8 cellular contexts compared by ENCODE assay signal in genomic region chr4:75723802-75724065, GRCh38. TPM values are rescaled to one million over a fixed set of nuclear protein-coding genes. Genes with fewer than 3 reads are reported as not detected.
DNase-seq lines count a peak whose midpoint lies in the region; ATAC-seq lines count a peak whose summit lies in the region.

No MANE protein-coding gene starts in this region.

- H3K27me3 Mint-ChIP-seq in stimulated activated naive B cell treated with anti-CD40 and anti-IgM and Interleukin-4, amounts not matched to agents 10 μg/mL and 1 μg/mL and 100 μg/mL, for 72 hours = no peaks in the 10 kb centered on the region

- H3K9me3 ChIP-seq in HUES48 (ENCODE audit: control insufficient read depth, insufficient read depth, low read length) (no peaks in the 10 kb centered on the region), iPS-18a (ENCODE audit: control insufficient read depth, low read depth, low read length) (no peaks in the 10 kb centered on the region)

- peak overlapping the region; percentile 99 for H3K27ac Mint-ChIP-seq in activated naive CD4-positive, alpha-beta T cell treated with anti-CD3 and anti-CD28 coated beads, Interleukin-2, amount 50 U/mL, for 72 hours
- peak overlapping the region; percentile 99 for H3K27ac Mint-ChIP-seq in stimulated activated naive B cell treated with anti-CD40 and anti-IgM and Interleukin-4, amounts not matched to agents 10 μg/mL and 1 μg/mL and 100 μg/mL, for 72 hours

- H3K9me3 Mint-ChIP-seq in activated naive CD4-positive, alpha-beta T cell treated with anti-CD3 and anti-CD28 coated beads, Interleukin-2, amount 50 U/mL, for 72 hours = no peaks in the 10 kb centered on the region
- H3K9me3 Mint-ChIP-seq in stimulated activated naive B cell treated with anti-CD40 and anti-IgM and Interleukin-4, amounts not matched to agents 10 μg/mL and 1 μg/mL and 100 μg/mL, for 72 hours = peaks cover 0 to 4% of the 10 kb centered on the region in 2 donors

- no peaks in the 10 kb centered on the region for H3K27me3 ChIP-seq in HUES48 (ENCODE audit: control insufficient read depth, insufficient read depth, low read length)
- H3K27me3 ChIP-seq in iPS-18a (ENCODE audit: control insufficient read depth, insufficient read depth, low read length) = no peaks in the 10 kb centered on the region

- ATAC-seq in activated naive CD4-positive, alpha-beta T cell treated with anti-CD3 and anti-CD28 coated beads, Interleukin-2, amount 50 U/mL, for 72 hours = no peak
- no peak for ATAC-seq in stimulated activated naive B cell treated with anti-CD40 and anti-IgM and Interleukin-4, amounts not matched to agents 10 μg/mL and 1 μg/mL and 100 μg/mL, for 72 hours (replicated peaks)
- ATAC-seq in GM18519 (IDR thresholded peaks at IDR 0.05; ENCODE audit: low FRiP score, unreplicated experiment) = no peak
- ATAC-seq in GM21515 (IDR thresholded peaks at IDR 0.05; ENCODE audit: unreplicated experiment) = no peak

- peak overlapping the region; percentile 97 for H3K27ac ChIP-seq in HUES48 (ENCODE audit: low read depth, low read length)
- no peak overlapping the region for H3K27ac ChIP-seq in iPS-18a (ENCODE audit: low read length)

- peak overlapping the region; percentile 94 to 98 for H3K4me3 Mint-ChIP-seq in stimulated activated naive B cell treated with anti-CD40 and anti-IgM and Interleukin-4, amounts not matched to agents 10 μg/mL and 1 μg/mL and 100 μg/mL, for 72 hours

- H3K9ac ChIP-seq in HUES48 (ENCODE audit: low read depth, low read length) = peak overlapping the region; percentile 90
- H3K9ac ChIP-seq in iPS-18a (ENCODE audit: low read length) = peak overlapping the region; percentile 97

- H3K4me1 ChIP-seq in HUES48 (ENCODE audit: control insufficient read depth, insufficient read depth, low read length) (peaks cover 26% of the 10 kb centered on the region), iPS-18a (ENCODE audit: control insufficient read depth, low read depth, low read length) (peaks cover 26% of the 10 kb centered on the region)

- H3K36me3 Mint-ChIP-seq in activated naive CD4-positive, alpha-beta T cell treated with anti-CD3 and anti-CD28 coated beads, Interleukin-2, amount 50 U/mL, for 72 hours = peaks cover 10 to 16% of the 10 kb centered on the region in 2 donors
- H3K36me3 Mint-ChIP-seq in stimulated activated naive B cell treated with anti-CD40 and anti-IgM and Interleukin-4, amounts not matched to agents 10 μg/mL and 1 μg/mL and 100 μg/mL, for 72 hours = peaks cover 4 to 15% of the 10 kb centered on the region in 2 donors

- H3K4me1 Mint-ChIP-seq in stimulated activated naive B cell treated with anti-CD40 and anti-IgM and Interleukin-4, amounts not matched to agents 10 μg/mL and 1 μg/mL and 100 μg/mL, for 72 hours = peaks cover 18 to 54% of the 10 kb centered on the region in 2 donors

- DNase-seq in activated naive CD4-positive, alpha-beta T cell treated with anti-CD3 and anti-CD28 coated beads, Interleukin-2, amount 50 U/mL, for 72 hours (ENCODE audit: low spot score in 2 of 2) = no peak
- no peak for DNase-seq in stimulated activated naive B cell treated with anti-CD40 and anti-IgM and Interleukin-4, amounts not matched to agents 10 μg/mL and 1 μg/mL and 100 μg/mL, for 72 hours
- DNase-seq in mesenteric fat pad (ENCODE audit: low spot score) = no peak
- DNase-seq in AG08395 (ENCODE audit: low spot score) = no peak

- H3K4me3 ChIP-seq in HUES48 (ENCODE audit: low read depth, low read length) (peak overlapping the region; percentile 74), iPS-18a (ENCODE audit: low read length) (peak overlapping the region; percentile 91)

- H3K36me3 ChIP-seq in HUES48 (ENCODE audit: control insufficient read depth, insufficient read depth, low read length) (peaks cover 15% of the 10 kb centered on the region), iPS-18a (ENCODE audit: control insufficient read depth, low read depth, low read length) (no peaks in the 10 kb centered on the region)

RNA-seq across cellular contexts. Expression of gene USO1, which starts 0.6 kb away (rescaled TPM):
- 10 to 100 TPM; 44.7 to 50.6 TPM for total RNA-seq in activated naive CD4-positive, alpha-beta T cell treated with anti-CD3 and anti-CD28 coated beads, Interleukin-2, amount 50 U/mL, for 72 hours
- 68.7 TPM for total RNA-seq in mesenteric fat pad

RNA-seq across cellular contexts. Expression of gene G3BP2, which starts 50.5 kb away (rescaled TPM):
- total RNA-seq in activated naive CD4-positive, alpha-beta T cell treated with anti-CD3 and anti-CD28 coated beads, Interleukin-2, amount 50 U/mL, for 72 hours = 100 to 1,000 TPM; 118 to 122 TPM
- total RNA-seq in mesenteric fat pad = 72.6 TPM
